35 cellular contexts compared by ENCODE assay signal in genomic region chr3:135898774-135899173, GRCh38.
DNase-seq lines count a peak whose midpoint lies in the region; ATAC-seq and TF ChIP-seq lines count a peak whose summit lies in the region.
"Had no signal": no experiment of that assay in that cellular context is flagged by ENCODE, and none has a peak within 500 bp of the region (broad histone marks: within the 10 kb centered on the region; RNA-seq: fewer than 3 reads in every experiment).

No MANE protein-coding gene starts in this region.

- H3K79me1 ChIP-seq in IMR-90 (ENCODE audit: low read depth in 1 of 2, low read length in 2 of 2), result no peaks in the 10 kb centered on the region

- no peaks in the 10 kb centered on the region for H3K9me3 Mint-ChIP-seq in activated T-cell treated with anti-CD3 and anti-CD28 coated beads, Interleukin-2, amount 50 U/mL, for 72 hours
- H3K9me3 Mint-ChIP-seq: CD4-positive, alpha-beta T cell; CD8-positive, alpha-beta memory T cell; CD8-positive, alpha-beta T cell had no signal

- H3K4me1 ChIP-seq in IMR-90 (ENCODE audit: control insufficient read depth, insufficient read depth, low read length), result peaks cover 8% of the 10 kb centered on the region
- H3K4me1 ChIP-seq in esophagus muscularis mucosa, result no peaks in the 10 kb centered on the region
- peaks cover 23% of the 10 kb centered on the region for H3K4me1 ChIP-seq in osteoblast (ENCODE audit: insufficient read depth, low read length)
- H3K4me1 ChIP-seq: A549; BE2C; BLaER1; BLaER1 treated with 17β-estradiol and CSF1 and Interleukin-3, amounts not matched to agents 10 nM and 100 nM had no signal

- TF ChIP-seq CTCF in IMR-90 (conservative IDR thresholded peaks at IDR 0.05; ENCODE audit: low read depth, low read length) (no peak), esophagus muscularis mucosa (IDR thresholded peaks at IDR 0.05) (no peak), osteoblast (IDR thresholded peaks at IDR 0.05; ENCODE audit: extremely low read depth, low read depth, low read length) (no peak)

- dilution Hi-C loops in IMR-90 (cut with HindIII; ENCODE audit: low sequenced_read_pairs, unreplicated experiment), result no loop called here

- H3K27me3 ChIP-seq in IMR-90 (ENCODE audit: control insufficient read depth, insufficient read depth, low read length) (no peaks in the 10 kb centered on the region; the same call in 1 of the 2 replicates), esophagus muscularis mucosa (no peaks in the 10 kb centered on the region), osteoblast (ENCODE audit: insufficient read depth, low read length) (no peaks in the 10 kb centered on the region)
- H3K27me3 ChIP-seq: BE2C; BLaER1; BLaER1 treated with 17β-estradiol and CSF1 and Interleukin-3, amounts not matched to agents 10 nM and 100 nM had no signal

- no peak overlapping the region for H2BK5ac ChIP-seq in IMR-90 (ENCODE audit: low read depth, low read length, poor library complexity, severe bottlenecking)

- BruUV-seq in IMR-90 (replicated peaks; lab: Mats Ljungman, UMichigan), result no TSS peak

- H3K79me2 ChIP-seq in osteoblast (ENCODE audit: insufficient read depth, low read length), result no peaks in the 10 kb centered on the region

- H3K4me3 ChIP-seq in IMR-90 (ENCODE audit: insufficient read depth, low read depth, low read length) (no peak overlapping the region), esophagus muscularis mucosa (no peak overlapping the region), osteoblast (ENCODE audit: insufficient read depth, low read length) (no peak overlapping the region)
- H3K4me3 ChIP-seq: A549; BLaER1; BLaER1 treated with 17β-estradiol and CSF1 and Interleukin-3, amounts not matched to agents 10 nM and 100 nM had no signal

- in situ Hi-C loops in IMR-90 (cut with MboI; ENCODE audit: low sequenced_read_pairs), result loop anchor here (10.0 kb wide), 1 partner anchor 1294 kb away; no protein-coding TSS in a partner anchor

- TF ChIP-seq EP300 in esophagus muscularis mucosa (IDR thresholded peaks at IDR 0.05), result no peak

- DNase-seq in IMR-90, result no peak
- DNase-seq in esophagus muscularis mucosa (ENCODE audit: extremely low spot score), result peak; percentile 80
- DNase-seq in osteoblast (ENCODE audit: insufficient read length, low spot score, missing footprints), result peak; percentile 44
- DNase-seq in renal cortical epithelial cell (ENCODE audit: low read depth), result peak; percentile 53
- no peak for DNase-seq in activated T-cell treated with anti-CD3 and anti-CD28 coated beads, Interleukin-2, amount 50 U/mL, for 72 hours
- no peak for DNase-seq in NAMALWA (ENCODE audit: low spot score)
- DNase-seq in DMS114 treated with DMSO at 0.1 percent for 48 hours (lab: John Stamatoyannopoulos, UW; ENCODE audit: unreplicated experiment), result no peak
- DNase-seq: 8988T; ACHN; AML-193; BE2C; C1 segment of cervical spinal cord; Caco-2; Calu3; CD4-positive, alpha-beta memory T cell; CD4-positive, alpha-beta T cell; CD4-positive, CD25-positive, alpha-beta regulatory T cell; CD8-positive, alpha-beta memory T cell; CD8-positive, alpha-beta T cell; COR-L47; DMS 273 treated with DMSO at 0.1 percent for 48 hours; DMS153; DMS53; DMS79; DMS79 treated with DMSO at 0.1 percent for 48 hours; DND-41; EL had no signal

- H4K91ac ChIP-seq in IMR-90 (ENCODE audit: insufficient read depth, low read depth, low read length), result no peak overlapping the region

- H2AFZ ChIP-seq in IMR-90 (replicated peaks; ENCODE audit: low read length, poor library complexity) (peak overlapping the region; percentile 2), osteoblast (ENCODE audit: low read length) (peak overlapping the region; percentile 39)

- no peak overlapping the region for H3K4ac ChIP-seq in IMR-90 (ENCODE audit: low read depth, low read length)

- H4K20me1 ChIP-seq in IMR-90 (ENCODE audit: insufficient read depth, low read length) (no peaks in the 10 kb centered on the region), osteoblast (ENCODE audit: insufficient read depth, low read length) (no peaks in the 10 kb centered on the region)
- H4K20me1 ChIP-seq: BLaER1; BLaER1 treated with 17β-estradiol and CSF1 and Interleukin-3, amounts not matched to agents 10 nM and 100 nM had no signal

- no peak overlapping the region for H3K9ac ChIP-seq in IMR-90 (ENCODE audit: low read depth, low read length)
- H3K9ac ChIP-seq: BLaER1; BLaER1 treated with 17β-estradiol and CSF1 and Interleukin-3, amounts not matched to agents 10 nM and 100 nM had no signal

- intact Hi-C loops in IMR-90 (cut with micrococcal nuclease) (no loop called here), esophagus muscularis mucosa (cut with DNase I) (loop anchor here (5.0 kb wide), 2 partner anchors 1106 to 1296 kb away; no protein-coding TSS in a partner anchor)

- H3K27ac ChIP-seq in IMR-90 (ENCODE audit: insufficient read depth, low read length) (no peak overlapping the region), esophagus muscularis mucosa (replicated peaks in 1 of 4) (no peak overlapping the region), osteoblast (ENCODE audit: low read depth, low read length) (no peak overlapping the region)
- H3K27ac ChIP-seq: 22Rv1; A549; BLaER1; BLaER1 treated with 17β-estradiol and CSF1 and Interleukin-3, amounts not matched to agents 10 nM and 100 nM; C4-2B had no signal

- no peak overlapping the region for H4K5ac ChIP-seq in IMR-90 (ENCODE audit: low read depth, low read length)

- no peaks in the 10 kb centered on the region for H3K36me3 Mint-ChIP-seq in activated T-cell treated with anti-CD3 and anti-CD28 coated beads, Interleukin-2, amount 50 U/mL, for 72 hours (ENCODE audit: insufficient read depth in 2 of 2)
- H3K36me3 Mint-ChIP-seq: CD14-positive monocyte; CD4-positive, alpha-beta memory T cell; CD4-positive, CD25-positive, alpha-beta regulatory T cell; CD8-positive, alpha-beta T cell had no signal

- CTCF ChIA-PET in IMR-90 (lab: Yijun Ruan, JAX), result interaction anchor here (1.3 kb wide), 1 partner anchor 143 kb away, joined by 3 read pairs; no protein-coding TSS in a partner anchor

- TF ChIP-seq POLR2A in IMR-90 (IDR thresholded peaks at IDR 0.05; ENCODE audit: low read depth, low read length), result no peak
- TF ChIP-seq POLR2A in esophagus muscularis mucosa (IDR thresholded peaks at IDR 0.05; ENCODE audit: low read depth), result no peak

- H3K4me3 Mint-ChIP-seq in activated T-cell treated with anti-CD3 and anti-CD28 coated beads, Interleukin-2, amount 50 U/mL, for 72 hours, result no peak overlapping the region
- H3K4me3 Mint-ChIP-seq: B cell; CD14-positive monocyte; CD4-positive, alpha-beta memory T cell; CD4-positive, alpha-beta T cell; CD4-positive, CD25-positive, alpha-beta regulatory T cell; CD8-positive, alpha-beta memory T cell; CD8-positive, alpha-beta T cell had no signal

- H3K4me1 Mint-ChIP-seq in activated T-cell treated with anti-CD3 and anti-CD28 coated beads, Interleukin-2, amount 50 U/mL, for 72 hours (ENCODE audit: low read depth), result no peaks in the 10 kb centered on the region
- H3K4me1 Mint-ChIP-seq: B cell; CD14-positive monocyte; CD4-positive, alpha-beta memory T cell; CD4-positive, CD25-positive, alpha-beta regulatory T cell; CD8-positive, alpha-beta memory T cell had no signal

- H3K56ac ChIP-seq in IMR-90 (ENCODE audit: extremely low read depth, insufficient read depth, low read length), result no peak overlapping the region

- no peak overlapping the region for H4K8ac ChIP-seq in IMR-90 (ENCODE audit: low read depth in 2 of 2, low read length in 2 of 2)

- peaks cover 5% of the 10 kb centered on the region for H3K27me3 Mint-ChIP-seq in activated T-cell treated with anti-CD3 and anti-CD28 coated beads, Interleukin-2, amount 50 U/mL, for 72 hours (ENCODE audit: low read depth)

- no peak overlapping the region; the same call in 1 of the 2 replicates for H2BK120ac ChIP-seq in IMR-90 (ENCODE audit: low read depth, low read length)

- no peak overlapping the region for H2BK20ac ChIP-seq in IMR-90 (ENCODE audit: low read depth, low read length)

- no peak for TF ChIP-seq RAD21 in IMR-90 (IDR thresholded peaks at IDR 0.05; ENCODE audit: low read length)

- no peak overlapping the region for H2BK15ac ChIP-seq in IMR-90 (ENCODE audit: low read depth, low read length)

- H2AK9ac ChIP-seq in IMR-90 (replicated peaks; ENCODE audit: low read depth, low read length, poor library complexity), result no peak overlapping the region

- H3K9me3 ChIP-seq in IMR-90 (ENCODE audit: control insufficient read depth, insufficient read depth, low read length) (no peaks in the 10 kb centered on the region), esophagus muscularis mucosa (no peaks in the 10 kb centered on the region), osteoblast (ENCODE audit: low read depth, low read length) (no peaks in the 10 kb centered on the region)
- H3K9me3 ChIP-seq: A549, BE2C, BLaER1, Caco-2 had no signal

- H3K36me3 ChIP-seq in IMR-90 (ENCODE audit: control insufficient read depth, insufficient read depth, low read length), result no peaks in the 10 kb centered on the region
- no peaks in the 10 kb centered on the region for H3K36me3 ChIP-seq in esophagus muscularis mucosa
- no peaks in the 10 kb centered on the region for H3K36me3 ChIP-seq in osteoblast (ENCODE audit: insufficient read depth, low read length)
- H3K36me3 ChIP-seq: BE2C; BLaER1; BLaER1 treated with 17β-estradiol and CSF1 and Interleukin-3, amounts not matched to agents 10 nM and 100 nM had no signal

- H3K4me2 ChIP-seq in IMR-90 (ENCODE audit: low read depth, low read length) (no peak overlapping the region), osteoblast (ENCODE audit: insufficient read depth, low read length) (no peak overlapping the region)
- H3K4me2 ChIP-seq: A549; BLaER1; BLaER1 treated with 17β-estradiol and CSF1 and Interleukin-3, amounts not matched to agents 10 nM and 100 nM had no signal

- H3K27ac Mint-ChIP-seq in activated T-cell treated with anti-CD3 and anti-CD28 coated beads, Interleukin-2, amount 50 U/mL, for 72 hours, result no peak overlapping the region
- H3K27ac Mint-ChIP-seq: B cell; CD14-positive monocyte; CD4-positive, alpha-beta memory T cell; CD4-positive, alpha-beta T cell; CD4-positive, CD25-positive, alpha-beta regulatory T cell; CD8-positive, alpha-beta memory T cell; CD8-positive, alpha-beta T cell had no signal

- ATAC-seq in IMR-90 (ENCODE audit: low read depth) (no peak), GM21367 (IDR thresholded peaks at IDR 0.05; ENCODE audit: unreplicated experiment) (no peak)
- no peak for ATAC-seq in activated T-cell treated with anti-CD3 and anti-CD28 coated beads, Interleukin-2, amount 50 U/mL, for 72 hours (replicated peaks in 1 of 2)
- ATAC-seq: A549; CD8-positive, alpha-beta T cell had no signal

- H3K23ac ChIP-seq in IMR-90 (ENCODE audit: low read depth, low read length), result no peak overlapping the region

- no peak overlapping the region for H2AK5ac ChIP-seq in IMR-90 (ENCODE audit: low read depth, low read length)

- POLR2A ChIA-PET in IMR-90 (lab: Charles Lee; ENCODE audit: unreplicated experiment), result no interaction called here

- H3K14ac ChIP-seq in IMR-90 (replicated peaks; ENCODE audit: low read depth, low read length), result no peak overlapping the region

- no peak overlapping the region for H3K18ac ChIP-seq in IMR-90 (ENCODE audit: low read depth, low read length)

- WGBS in IMR-90 (ENCODE audit: extremely low coverage in 2 of 2, insufficient read length in 1 of 2), 2 experiments, result no CpG with 5 or more reads among the region's 3 CpGs
- WGBS in esophagus muscularis mucosa, result 80% methylated on average over 3 of the region's 3 CpGs

- H3K9me1 ChIP-seq in IMR-90 (ENCODE audit: insufficient read depth, low read length), result peaks cover 5% of the 10 kb centered on the region; the same call in 1 of the 2 replicates

Comparison
In these comparisons a context has a peak if more than half of its experiments do, and no peak if none do; other contexts are left out.
1. DNase-seq: peak in esophagus muscularis mucosa (single experiment), osteoblast (single experiment) and renal cortical epithelial cell (single experiment); none in IMR-90 (single experiment), activated T-cell treated with anti-CD3 and anti-CD28 coated beads, Interleukin-2, amount 50 U/mL, for 72 hours (0 of 2), NAMALWA (single experiment) and DMS114 treated with DMSO at 0.1 percent for 48 hours (single experiment).